Comparison of ENCODE assay signal across 10 cellular contexts in genomic region chr1:228490120-228491078, GRCh38. TPM values are rescaled to one million over a fixed set of nuclear protein-coding genes. Genes with fewer than 3 reads are reported as not detected.
DNase-seq lines count a peak whose midpoint lies in the region; ATAC-seq and TF ChIP-seq lines count a peak whose summit lies in the region.
"Had no signal": no experiment of that assay in that cellular context is flagged by ENCODE, and none has a peak within 500 bp of the region (broad histone marks: within the 10 kb centered on the region; RNA-seq: fewer than 3 reads in every experiment).

No MANE protein-coding gene starts in this region.

- H3K79me2 ChIP-seq in DOHH2 (ENCODE audit: control insufficient read depth, low read length), result peaks cover 44% of the 10 kb centered on the region

- peak overlapping the region; percentile 99 for H3K4me3 ChIP-seq in DOHH2 (ENCODE audit: low read length)
- H3K4me3 ChIP-seq: HAP-1 had no signal

- H4K20me1 ChIP-seq in DOHH2 (ENCODE audit: control insufficient read depth, insufficient read depth, low read depth, low read length), result no peaks in the 10 kb centered on the region

- no peaks in the 10 kb centered on the region for H3K9me3 ChIP-seq in DOHH2 (ENCODE audit: control insufficient read depth, insufficient read depth, low read length)
- H3K9me3 ChIP-seq: HAP-1 had no signal

- no peak for ATAC-seq in activated naive CD4-positive, alpha-beta T cell treated with anti-CD3 and anti-CD28 coated beads, Interleukin-2, amount 50 U/mL, for 72 hours
- no peak for ATAC-seq in SK-N-SH treated with all-trans-retinoic acid at 6 μM for 48 hours

- H3K9me3 Mint-ChIP-seq in activated naive CD4-positive, alpha-beta T cell treated with anti-CD3 and anti-CD28 coated beads, Interleukin-2, amount 50 U/mL, for 72 hours, result no peaks in the 10 kb centered on the region
- no peaks in the 10 kb centered on the region for H3K9me3 Mint-ChIP-seq in nephron

- H3K4me1 Mint-ChIP-seq in nephron, result peaks cover 23% of the 10 kb centered on the region

- no peak for TF ChIP-seq CTCF in DOHH2 (IDR thresholded peaks at IDR 0.05; ENCODE audit: low read depth, low read length, poor library complexity, severe bottlenecking)
- no peak for TF ChIP-seq CTCF in nephron (IDR thresholded peaks at IDR 0.05; ENCODE audit: unreplicated experiment in 3 of 3)

- peak overlapping the region; percentile 79 to 95 for H3K27ac Mint-ChIP-seq in activated naive CD4-positive, alpha-beta T cell treated with anti-CD3 and anti-CD28 coated beads, Interleukin-2, amount 50 U/mL, for 72 hours
- H3K27ac Mint-ChIP-seq in nephron, result peak overlapping the region in 2 of 3 experiments; percentile 77 to 91

- H3K27me3 ChIP-seq in DOHH2 (ENCODE audit: control insufficient read depth, low read length), result no peaks in the 10 kb centered on the region

- peaks cover 8% of the 10 kb centered on the region for H3F3A ChIP-seq in DOHH2 (ENCODE audit: control insufficient read depth, insufficient read depth)

- peak overlapping the region; percentile 100 for H3K4me2 ChIP-seq in DOHH2 (ENCODE audit: low read length)

- peak; percentile 91 for DNase-seq in NCI-H2029 (lab: John Stamatoyannopoulos, UW)
- no peak for DNase-seq in activated naive CD4-positive, alpha-beta T cell treated with anti-CD3 and anti-CD28 coated beads, Interleukin-2, amount 50 U/mL, for 72 hours (ENCODE audit: low spot score in 2 of 2)
- no peak for DNase-seq in GDM1 (lab: John Stamatoyannopoulos, UW)
- no peak for DNase-seq in effector CD8-positive, alpha-beta T cell (lab: John Stamatoyannopoulos, UW)
- DNase-seq in GF-D8 (lab: John Stamatoyannopoulos, UW), result no peak
- DNase-seq: activated CD4-positive, alpha-beta T cell treated with anti-CD3 and anti-CD28 coated beads, Interleukin-2, amount 50 U/mL, for 48 hours had no signal

- H3K27me3 Mint-ChIP-seq in nephron (ENCODE audit: low read depth), result no peaks in the 10 kb centered on the region

- H3K36me3 Mint-ChIP-seq in activated naive CD4-positive, alpha-beta T cell treated with anti-CD3 and anti-CD28 coated beads, Interleukin-2, amount 50 U/mL, for 72 hours, result peaks cover 7 to 31% of the 10 kb centered on the region in 2 donors
- H3K36me3 Mint-ChIP-seq in nephron (ENCODE audit: low read depth), result peaks cover 49% of the 10 kb centered on the region

- H3K4me3 Mint-ChIP-seq in nephron, result peak overlapping the region; percentile 93 to 96 (median 95)

- H3K9me2 ChIP-seq in DOHH2 (replicated peaks; ENCODE audit: control insufficient read depth, low read length), result no peaks in the 10 kb centered on the region

- peak overlapping the region; percentile 94 for H3K27ac ChIP-seq in DOHH2 (ENCODE audit: low read depth, low read length)

- H3K36me3 ChIP-seq in DOHH2 (ENCODE audit: control insufficient read depth, low read length), result peaks cover 76% of the 10 kb centered on the region

- peaks cover 37% of the 10 kb centered on the region for H3K4me1 ChIP-seq in DOHH2 (ENCODE audit: control insufficient read depth, low read length)

TF ChIP-seq in SK-N-SH treated with all-trans-retinoic acid at 6 μM for 48 hours, 23 proteins besides CTCF, POLR2A, EP300 and RAD21:
- TF ChIP-seq ZFP3 (CRISPR knock-in tag; IDR thresholded peaks at IDR 0.05) (no peak), POU6F1 (CRISPR knock-in tag; IDR thresholded peaks at IDR 0.05; ENCODE audit: borderline replicate concordance, low read depth) (no peak), ISL1 (CRISPR knock-in tag; IDR thresholded peaks at IDR 0.05) (no peak), ARNTL (CRISPR knock-in tag; IDR thresholded peaks at IDR 0.05; ENCODE audit: borderline replicate concordance, low read depth) (no peak), TOX (CRISPR knock-in tag; IDR thresholded peaks at IDR 0.05; ENCODE audit: borderline replicate concordance) (no peak), ZNF70 (CRISPR knock-in tag; IDR thresholded peaks at IDR 0.05) (no peak), GLIS3 (CRISPR knock-in tag; IDR thresholded peaks at IDR 0.05) (no peak), ZNF565 (CRISPR knock-in tag; conservative IDR thresholded peaks at IDR 0.05; ENCODE audit: low read depth) (no peak), ZC3H10 (CRISPR knock-in tag; IDR thresholded peaks at IDR 0.05) (no peak), BACH2 (CRISPR knock-in tag; IDR thresholded peaks at IDR 0.05; ENCODE audit: borderline replicate concordance) (no peak), ZNF8 (CRISPR knock-in tag; IDR thresholded peaks at IDR 0.05) (no peak), RARB (CRISPR knock-in tag; IDR thresholded peaks at IDR 0.05) (no peak), ZFP30 (CRISPR knock-in tag; IDR thresholded peaks at IDR 0.05) (no peak), ESRRG (CRISPR knock-in tag; IDR thresholded peaks at IDR 0.05) (no peak), PATZ1 (CRISPR knock-in tag; IDR thresholded peaks at IDR 0.05; ENCODE audit: borderline replicate concordance) (no peak), SNAI2 (CRISPR knock-in tag; IDR thresholded peaks at IDR 0.05) (no peak), CREB5 (CRISPR knock-in tag; IDR thresholded peaks at IDR 0.05; ENCODE audit: low read depth) (no peak), TSHZ2 (CRISPR knock-in tag; IDR thresholded peaks at IDR 0.05) (no peak)

RNA-seq across cellular contexts. Expression of gene RNF187, which starts 3.2 kb away (rescaled TPM):
- 100 to 1,000 TPM in 1 of 2 donors, 10 to 100 TPM in 1; 39.5 to 155 TPM for total RNA-seq in activated naive CD4-positive, alpha-beta T cell treated with anti-CD3 and anti-CD28 coated beads, Interleukin-2, amount 50 U/mL, for 72 hours
